Comparison of ENCODE assay signal across 1 cellular context in the genomic region with DNA sequence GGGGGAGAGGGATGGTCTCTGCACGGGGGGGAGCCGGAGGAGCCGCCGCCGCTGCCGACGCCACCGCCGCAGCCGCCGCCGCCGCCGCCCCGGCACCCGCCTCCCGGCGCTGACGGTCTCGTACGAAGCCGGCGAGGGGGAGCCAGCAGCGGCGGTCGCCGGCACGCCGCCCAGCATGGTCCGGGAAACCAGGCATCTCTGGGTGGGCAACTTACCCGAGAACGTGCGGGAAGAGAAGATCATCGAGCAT.
TF ChIP-seq lines count a peak whose summit lies in the region.

No MANE protein-coding gene starts in this region.

TF ChIP-seq in GM23338, 12 proteins besides CTCF, POLR2A, EP300 and RAD21 (continued from another document):
- TF ChIP-seq, protein P1, sequence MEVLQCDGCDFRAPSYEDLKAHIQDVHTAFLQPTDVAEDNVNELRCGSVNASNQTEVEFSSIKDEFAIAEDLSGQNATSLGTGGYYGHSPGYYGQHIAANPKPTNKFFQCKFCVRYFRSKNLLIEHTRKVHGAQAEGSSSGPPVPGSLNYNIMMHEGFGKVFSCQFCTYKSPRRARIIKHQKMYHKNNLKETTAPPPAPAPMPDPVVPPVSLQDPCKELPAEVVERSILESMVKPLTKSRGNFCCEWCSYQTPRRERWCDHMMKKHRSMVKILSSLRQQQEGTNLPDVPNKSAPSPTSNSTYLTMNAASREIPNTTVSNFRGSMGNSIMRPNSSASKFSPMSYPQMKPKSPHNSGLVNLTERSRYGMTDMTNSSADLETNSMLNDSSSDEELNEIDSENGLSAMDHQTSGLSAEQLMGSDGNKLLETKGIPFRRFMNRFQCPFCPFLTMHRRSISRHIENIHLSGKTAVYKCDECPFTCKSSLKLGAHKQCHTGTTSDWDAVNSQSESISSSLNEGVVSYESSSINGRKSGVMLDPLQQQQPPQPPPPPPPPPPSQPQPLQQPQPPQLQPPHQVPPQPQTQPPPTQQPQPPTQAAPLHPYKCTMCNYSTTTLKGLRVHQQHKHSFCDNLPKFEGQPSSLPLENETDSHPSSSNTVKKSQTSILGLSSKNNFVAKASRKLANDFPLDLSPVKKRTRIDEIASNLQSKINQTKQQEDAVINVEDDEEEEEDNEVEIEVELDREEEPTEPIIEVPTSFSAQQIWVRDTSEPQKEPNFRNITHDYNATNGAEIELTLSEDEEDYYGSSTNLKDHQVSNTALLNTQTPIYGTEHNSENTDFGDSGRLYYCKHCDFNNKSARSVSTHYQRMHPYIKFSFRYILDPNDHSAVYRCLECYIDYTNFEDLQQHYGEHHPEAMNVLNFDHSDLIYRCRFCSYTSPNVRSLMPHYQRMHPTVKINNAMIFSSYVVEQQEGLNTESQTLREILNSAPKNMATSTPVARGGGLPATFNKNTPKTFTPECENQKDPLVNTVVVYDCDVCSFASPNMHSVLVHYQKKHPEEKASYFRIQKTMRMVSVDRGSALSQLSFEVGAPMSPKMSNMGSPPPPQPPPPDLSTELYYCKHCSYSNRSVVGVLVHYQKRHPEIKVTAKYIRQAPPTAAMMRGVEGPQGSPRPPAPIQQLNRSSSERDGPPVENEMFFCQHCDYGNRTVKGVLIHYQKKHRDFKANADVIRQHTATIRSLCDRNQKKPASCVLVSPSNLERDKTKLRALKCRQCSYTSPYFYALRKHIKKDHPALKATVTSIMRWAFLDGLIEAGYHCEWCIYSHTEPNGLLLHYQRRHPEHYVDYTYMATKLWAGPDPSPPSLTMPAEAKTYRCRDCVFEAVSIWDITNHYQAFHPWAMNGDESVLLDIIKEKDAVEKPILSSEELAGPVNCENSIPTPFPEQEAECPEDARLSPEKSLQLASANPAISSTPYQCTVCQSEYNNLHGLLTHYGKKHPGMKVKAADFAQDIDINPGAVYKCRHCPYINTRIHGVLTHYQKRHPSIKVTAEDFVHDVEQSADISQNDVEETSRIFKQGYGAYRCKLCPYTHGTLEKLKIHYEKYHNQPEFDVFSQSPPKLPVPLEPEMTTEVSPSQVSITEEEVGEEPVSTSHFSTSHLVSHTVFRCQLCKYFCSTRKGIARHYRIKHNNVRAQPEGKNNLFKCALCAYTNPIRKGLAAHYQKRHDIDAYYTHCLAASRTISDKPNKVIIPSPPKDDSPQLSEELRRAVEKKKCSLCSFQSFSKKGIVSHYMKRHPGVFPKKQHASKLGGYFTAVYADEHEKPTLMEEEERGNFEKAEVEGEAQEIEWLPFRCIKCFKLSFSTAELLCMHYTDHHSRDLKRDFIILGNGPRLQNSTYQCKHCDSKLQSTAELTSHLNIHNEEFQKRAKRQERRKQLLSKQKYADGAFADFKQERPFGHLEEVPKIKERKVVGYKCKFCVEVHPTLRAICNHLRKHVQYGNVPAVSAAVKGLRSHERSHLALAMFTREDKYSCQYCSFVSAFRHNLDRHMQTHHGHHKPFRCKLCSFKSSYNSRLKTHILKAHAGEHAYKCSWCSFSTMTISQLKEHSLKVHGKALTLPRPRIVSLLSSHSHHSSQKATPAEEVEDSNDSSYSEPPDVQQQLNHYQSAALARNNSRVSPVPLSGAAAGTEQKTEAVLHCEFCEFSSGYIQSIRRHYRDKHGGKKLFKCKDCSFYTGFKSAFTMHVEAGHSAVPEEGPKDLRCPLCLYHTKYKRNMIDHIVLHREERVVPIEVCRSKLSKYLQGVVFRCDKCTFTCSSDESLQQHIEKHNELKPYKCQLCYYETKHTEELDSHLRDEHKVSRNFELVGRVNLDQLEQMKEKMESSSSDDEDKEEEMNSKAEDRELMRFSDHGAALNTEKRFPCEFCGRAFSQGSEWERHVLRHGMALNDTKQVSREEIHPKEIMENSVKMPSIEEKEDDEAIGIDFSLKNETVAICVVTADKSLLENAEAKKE (CRISPR knock-in tag; IDR thresholded peaks at IDR 0.05) = no peak
- TF ChIP-seq, protein P2, sequence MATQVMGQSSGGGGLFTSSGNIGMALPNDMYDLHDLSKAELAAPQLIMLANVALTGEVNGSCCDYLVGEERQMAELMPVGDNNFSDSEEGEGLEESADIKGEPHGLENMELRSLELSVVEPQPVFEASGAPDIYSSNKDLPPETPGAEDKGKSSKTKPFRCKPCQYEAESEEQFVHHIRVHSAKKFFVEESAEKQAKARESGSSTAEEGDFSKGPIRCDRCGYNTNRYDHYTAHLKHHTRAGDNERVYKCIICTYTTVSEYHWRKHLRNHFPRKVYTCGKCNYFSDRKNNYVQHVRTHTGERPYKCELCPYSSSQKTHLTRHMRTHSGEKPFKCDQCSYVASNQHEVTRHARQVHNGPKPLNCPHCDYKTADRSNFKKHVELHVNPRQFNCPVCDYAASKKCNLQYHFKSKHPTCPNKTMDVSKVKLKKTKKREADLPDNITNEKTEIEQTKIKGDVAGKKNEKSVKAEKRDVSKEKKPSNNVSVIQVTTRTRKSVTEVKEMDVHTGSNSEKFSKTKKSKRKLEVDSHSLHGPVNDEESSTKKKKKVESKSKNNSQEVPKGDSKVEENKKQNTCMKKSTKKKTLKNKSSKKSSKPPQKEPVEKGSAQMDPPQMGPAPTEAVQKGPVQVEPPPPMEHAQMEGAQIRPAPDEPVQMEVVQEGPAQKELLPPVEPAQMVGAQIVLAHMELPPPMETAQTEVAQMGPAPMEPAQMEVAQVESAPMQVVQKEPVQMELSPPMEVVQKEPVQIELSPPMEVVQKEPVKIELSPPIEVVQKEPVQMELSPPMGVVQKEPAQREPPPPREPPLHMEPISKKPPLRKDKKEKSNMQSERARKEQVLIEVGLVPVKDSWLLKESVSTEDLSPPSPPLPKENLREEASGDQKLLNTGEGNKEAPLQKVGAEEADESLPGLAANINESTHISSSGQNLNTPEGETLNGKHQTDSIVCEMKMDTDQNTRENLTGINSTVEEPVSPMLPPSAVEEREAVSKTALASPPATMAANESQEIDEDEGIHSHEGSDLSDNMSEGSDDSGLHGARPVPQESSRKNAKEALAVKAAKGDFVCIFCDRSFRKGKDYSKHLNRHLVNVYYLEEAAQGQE (IDR thresholded peaks at IDR 0.05; ENCODE audit: unreplicated experiment) = no peak
- TF ChIP-seq NANOG (IDR thresholded peaks at IDR 0.05; ENCODE audit: borderline replicate concordance) = no peak
- no peak for TF ChIP-seq EZH2 (IDR thresholded peaks at IDR 0.05; ENCODE audit: low read depth, unreplicated experiment)
- TF ChIP-seq STAT1 (IDR thresholded peaks at IDR 0.05; ENCODE audit: unreplicated experiment) = no peak
- TF ChIP-seq POLR2AphosphoS5 (IDR thresholded peaks at IDR 0.05; ENCODE audit: low read depth) = no peak
- TF ChIP-seq EZH2phosphoT487 (IDR thresholded peaks at IDR 0.05; ENCODE audit: unreplicated experiment) = no peak
- no peak for TF ChIP-seq ZNF114 (CRISPR knock-in tag; IDR thresholded peaks at IDR 0.05)
- TF ChIP-seq JUNB (IDR thresholded peaks at IDR 0.05; ENCODE audit: unreplicated experiment) = no peak
- no peak for TF ChIP-seq CREB1 (CRISPR knock-in tag; IDR thresholded peaks at IDR 0.05; ENCODE audit: low read depth)
TF ChIP-seq in GM23338: peak in this region for 0.
